ENCODE assay signal across 13 cellular contexts in the genomic region with DNA sequence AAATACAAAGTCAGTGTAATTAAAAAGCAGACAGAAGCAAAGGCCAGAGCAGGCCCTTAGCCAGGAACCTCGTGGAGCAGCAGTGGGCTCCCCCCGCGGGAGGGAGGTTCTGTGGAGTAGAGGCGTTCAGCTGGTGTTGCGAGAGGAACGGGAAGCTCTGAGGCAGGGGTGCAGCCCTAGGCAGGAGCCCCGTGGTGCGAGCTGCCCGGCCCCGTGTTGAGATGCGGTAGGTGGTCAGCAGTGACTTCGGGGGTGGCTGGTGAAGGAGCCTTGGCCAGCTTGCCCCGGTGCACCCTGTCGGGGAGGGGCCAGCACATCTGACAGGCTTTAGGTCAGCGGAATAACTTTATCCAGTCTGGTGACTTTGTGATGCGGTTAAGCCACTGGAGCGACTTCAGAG. TPM values are rescaled to one million over a fixed set of nuclear protein-coding genes. Genes with fewer than 3 reads are reported as not detected.
A peak's percentile ranks its signal among the peaks of the same experiment; 100 is the strongest.
DNase-seq lines count a peak whose midpoint lies in the region; ATAC-seq and TF ChIP-seq lines count a peak whose summit lies in the region.
"Had no signal": no experiment of that assay in that cellular context is flagged by ENCODE, and none has a peak within 500 bp of the region (broad histone marks: within the 10 kb centered on the region; RNA-seq: fewer than 3 reads in every experiment).

No MANE protein-coding gene starts in this region.

- no peak overlapping the region for H2AFZ ChIP-seq in GM23338

- intact Hi-C loops in dorsolateral prefrontal cortex (cut with DNase I), result no loop called here
- intact Hi-C loops in posterior vena cava (cut with DNase I), result loop anchor here in 1 of 2 donors (2.0 kb wide), 1 partner anchor 26 kb away; no protein-coding TSS in a partner anchor

- TF ChIP-seq CTCF in GM23338 (conservative IDR thresholded peaks at IDR 0.05; ENCODE audit: low read depth in 2 of 2) (no peak), WTC11 (IDR thresholded peaks at IDR 0.05) (no peak), dorsolateral prefrontal cortex (IDR thresholded peaks at IDR 0.05 in 54 of 56, conservative IDR thresholded peaks at IDR 0.05 in 2 of 56; ENCODE audit: low read depth in 1 of 56, partially characterized antibody in 56 of 56) (no peak)

- peaks cover 4% of the 10 kb centered on the region; the same call in 1 of the 2 replicates for H3K4me1 ChIP-seq in GM23338 (ENCODE audit: insufficient read depth)

- no peak overlapping the region for H3K4me3 ChIP-seq in GM23338
- no peak overlapping the region for H3K4me3 ChIP-seq in dorsolateral prefrontal cortex

- CTCF ChIA-PET in WTC11 (lab: Charles Lee), result no interaction called here

- H3K36me3 Mint-ChIP-seq in GM23338 (ENCODE audit: low read depth) (peaks cover 85% of the 10 kb centered on the region), WTC11 (peaks cover 69% of the 10 kb centered on the region)

- no peaks in the 10 kb centered on the region for H3K9me3 Mint-ChIP-seq in GM23338
- H3K9me3 Mint-ChIP-seq in WTC11, result no peaks in the 10 kb centered on the region
- H3K9me3 Mint-ChIP-seq: CD8-positive, alpha-beta T cell had no signal

- peaks cover 11% of the 10 kb centered on the region; the same call in 1 of the 2 replicates for H3F3A ChIP-seq in GM23338 (replicated peaks; ENCODE audit: low read depth)

- H3K79me2 ChIP-seq in GM23338 (replicated peaks; ENCODE audit: insufficient read depth), result 0 out of 2 replicates have a peak, but pooled peaks cover 5% of the 10 kb centered on the region

- no peak overlapping the region for H3K4me3 Mint-ChIP-seq in GM23338
- H3K4me3 Mint-ChIP-seq in WTC11, result no peak overlapping the region
- H3K4me3 Mint-ChIP-seq: CD8-positive, alpha-beta T cell had no signal

- H4K20me1 ChIP-seq in GM23338 (replicated peaks; ENCODE audit: insufficient read depth), result peaks cover 6% of the 10 kb centered on the region

- peaks cover 52% of the 10 kb centered on the region for H3K36me3 ChIP-seq in GM23338 (ENCODE audit: insufficient read depth)

- H3K27ac Mint-ChIP-seq in GM23338, result peak overlapping the region; percentile 18; the same call in 1 of the 2 replicates
- peak overlapping the region; percentile 63; the same call in 1 of the 2 replicates for H3K27ac Mint-ChIP-seq in WTC11
- H3K27ac Mint-ChIP-seq: CD14-positive monocyte had no signal

- POLR2A ChIA-PET in WTC11 (lab: Charles Lee), result no interaction called here

- H3K27ac ChIP-seq in GM23338 (ENCODE audit: low read depth) (no peak overlapping the region), dorsolateral prefrontal cortex (peak overlapping the region in 33 of 59 donors; percentile 2 to 87 (median 63))
- H3K27ac ChIP-seq: HL-60 had no signal

- DNase-seq in GM23338 (ENCODE audit: low spot score), result no peak
- no peak for DNase-seq in WTC11 (ENCODE audit: low spot score)
- peak in 1 of 10 donors; percentile 20 for DNase-seq in dorsolateral prefrontal cortex
- DNase-seq in posterior vena cava (ENCODE audit: low spot score), result peak; percentile 66
- DNase-seq in H4 (ENCODE audit: low spot score), result no peak
- DNase-seq: CD8-positive, alpha-beta T cell; COR-L47; DND-41; GDM1 had no signal

- H3K27me3 Mint-ChIP-seq in GM23338 (ENCODE audit: insufficient read depth, low read depth, poor library complexity), result peaks cover 7% of the 10 kb centered on the region
- no peaks in the 10 kb centered on the region for H3K27me3 Mint-ChIP-seq in WTC11 (ENCODE audit: low read depth)

- H3K4me1 Mint-ChIP-seq in GM23338, result peaks cover 21% of the 10 kb centered on the region
- H3K4me1 Mint-ChIP-seq in WTC11, result peaks cover 13% of the 10 kb centered on the region
- H3K4me1 Mint-ChIP-seq: CD14-positive monocyte had no signal

- H3K4me2 ChIP-seq in GM23338, result no peak overlapping the region

- ATAC-seq in GM23338, result no peak
- no peak for ATAC-seq in WTC11
- no peak for ATAC-seq in HG03025 (IDR thresholded peaks at IDR 0.05; ENCODE audit: low FRiP score, unreplicated experiment)
- ATAC-seq: CD8-positive, alpha-beta T cell; HCT116 had no signal

- no peaks in the 10 kb centered on the region for H3K9me2 ChIP-seq in GM23338 (ENCODE audit: insufficient read depth)

- no peaks in the 10 kb centered on the region for H3K27me3 ChIP-seq in GM23338 (ENCODE audit: insufficient read depth)
- H3K27me3 ChIP-seq in dorsolateral prefrontal cortex, result no peaks in the 10 kb centered on the region

TF ChIP-seq in GM23338, 12 proteins besides CTCF, POLR2A, EP300 and RAD21 (continues in another document):
- TF ChIP-seq EZH2 (IDR thresholded peaks at IDR 0.05; ENCODE audit: low read depth, unreplicated experiment), result no peak
- TF ChIP-seq POLR2AphosphoS5 (IDR thresholded peaks at IDR 0.05; ENCODE audit: low read depth), result no peak

TF ChIP-seq in WTC11, 78 proteins besides CTCF, POLR2A, EP300 and RAD21 (continues in another document):
- TF ChIP-seq HMGA2 (CRISPR knock-in tag; IDR thresholded peaks at IDR 0.05) (no peak), ZNF232 (CRISPR knock-in tag; IDR thresholded peaks at IDR 0.05) (no peak), PRRX2 (CRISPR knock-in tag; IDR thresholded peaks at IDR 0.05) (no peak), GABPB1 (CRISPR knock-in tag; IDR thresholded peaks at IDR 0.05) (no peak), ZNF317 (CRISPR knock-in tag; IDR thresholded peaks at IDR 0.05; ENCODE audit: borderline replicate concordance, low read depth) (no peak), IRF2 (CRISPR knock-in tag; IDR thresholded peaks at IDR 0.05; ENCODE audit: borderline replicate concordance, low read depth) (no peak), EMX1 (CRISPR knock-in tag; IDR thresholded peaks at IDR 0.05) (no peak), NR2C2 (CRISPR knock-in tag; IDR thresholded peaks at IDR 0.05) (no peak)
- TF ChIP-seq, protein P1, sequence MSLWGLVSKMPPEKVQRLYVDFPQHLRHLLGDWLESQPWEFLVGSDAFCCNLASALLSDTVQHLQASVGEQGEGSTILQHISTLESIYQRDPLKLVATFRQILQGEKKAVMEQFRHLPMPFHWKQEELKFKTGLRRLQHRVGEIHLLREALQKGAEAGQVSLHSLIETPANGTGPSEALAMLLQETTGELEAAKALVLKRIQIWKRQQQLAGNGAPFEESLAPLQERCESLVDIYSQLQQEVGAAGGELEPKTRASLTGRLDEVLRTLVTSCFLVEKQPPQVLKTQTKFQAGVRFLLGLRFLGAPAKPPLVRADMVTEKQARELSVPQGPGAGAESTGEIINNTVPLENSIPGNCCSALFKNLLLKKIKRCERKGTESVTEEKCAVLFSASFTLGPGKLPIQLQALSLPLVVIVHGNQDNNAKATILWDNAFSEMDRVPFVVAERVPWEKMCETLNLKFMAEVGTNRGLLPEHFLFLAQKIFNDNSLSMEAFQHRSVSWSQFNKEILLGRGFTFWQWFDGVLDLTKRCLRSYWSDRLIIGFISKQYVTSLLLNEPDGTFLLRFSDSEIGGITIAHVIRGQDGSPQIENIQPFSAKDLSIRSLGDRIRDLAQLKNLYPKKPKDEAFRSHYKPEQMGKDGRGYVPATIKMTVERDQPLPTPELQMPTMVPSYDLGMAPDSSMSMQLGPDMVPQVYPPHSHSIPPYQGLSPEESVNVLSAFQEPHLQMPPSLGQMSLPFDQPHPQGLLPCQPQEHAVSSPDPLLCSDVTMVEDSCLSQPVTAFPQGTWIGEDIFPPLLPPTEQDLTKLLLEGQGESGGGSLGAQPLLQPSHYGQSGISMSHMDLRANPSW (CRISPR knock-in tag; conservative IDR thresholded peaks at IDR 0.05; ENCODE audit: low read depth), result no peak
- TF ChIP-seq, protein P2, sequence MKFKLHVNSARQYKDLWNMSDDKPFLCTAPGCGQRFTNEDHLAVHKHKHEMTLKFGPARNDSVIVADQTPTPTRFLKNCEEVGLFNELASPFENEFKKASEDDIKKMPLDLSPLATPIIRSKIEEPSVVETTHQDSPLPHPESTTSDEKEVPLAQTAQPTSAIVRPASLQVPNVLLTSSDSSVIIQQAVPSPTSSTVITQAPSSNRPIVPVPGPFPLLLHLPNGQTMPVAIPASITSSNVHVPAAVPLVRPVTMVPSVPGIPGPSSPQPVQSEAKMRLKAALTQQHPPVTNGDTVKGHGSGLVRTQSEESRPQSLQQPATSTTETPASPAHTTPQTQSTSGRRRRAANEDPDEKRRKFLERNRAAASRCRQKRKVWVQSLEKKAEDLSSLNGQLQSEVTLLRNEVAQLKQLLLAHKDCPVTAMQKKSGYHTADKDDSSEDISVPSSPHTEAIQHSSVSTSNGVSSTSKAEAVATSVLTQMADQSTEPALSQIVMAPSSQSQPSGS (CRISPR knock-in tag; IDR thresholded peaks at IDR 0.05; ENCODE audit: borderline replicate concordance, low read depth), result no peak
- TF ChIP-seq, protein P3, sequence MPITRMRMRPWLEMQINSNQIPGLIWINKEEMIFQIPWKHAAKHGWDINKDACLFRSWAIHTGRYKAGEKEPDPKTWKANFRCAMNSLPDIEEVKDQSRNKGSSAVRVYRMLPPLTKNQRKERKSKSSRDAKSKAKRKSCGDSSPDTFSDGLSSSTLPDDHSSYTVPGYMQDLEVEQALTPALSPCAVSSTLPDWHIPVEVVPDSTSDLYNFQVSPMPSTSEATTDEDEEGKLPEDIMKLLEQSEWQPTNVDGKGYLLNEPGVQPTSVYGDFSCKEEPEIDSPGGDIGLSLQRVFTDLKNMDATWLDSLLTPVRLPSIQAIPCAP (CRISPR knock-in tag; IDR thresholded peaks at IDR 0.05), result no peak
- TF ChIP-seq, protein P4, sequence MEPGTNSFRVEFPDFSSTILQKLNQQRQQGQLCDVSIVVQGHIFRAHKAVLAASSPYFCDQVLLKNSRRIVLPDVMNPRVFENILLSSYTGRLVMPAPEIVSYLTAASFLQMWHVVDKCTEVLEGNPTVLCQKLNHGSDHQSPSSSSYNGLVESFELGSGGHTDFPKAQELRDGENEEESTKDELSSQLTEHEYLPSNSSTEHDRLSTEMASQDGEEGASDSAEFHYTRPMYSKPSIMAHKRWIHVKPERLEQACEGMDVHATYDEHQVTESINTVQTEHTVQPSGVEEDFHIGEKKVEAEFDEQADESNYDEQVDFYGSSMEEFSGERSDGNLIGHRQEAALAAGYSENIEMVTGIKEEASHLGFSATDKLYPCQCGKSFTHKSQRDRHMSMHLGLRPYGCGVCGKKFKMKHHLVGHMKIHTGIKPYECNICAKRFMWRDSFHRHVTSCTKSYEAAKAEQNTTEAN (CRISPR knock-in tag; IDR thresholded peaks at IDR 0.05), result no peak
- TF ChIP-seq, protein P5, sequence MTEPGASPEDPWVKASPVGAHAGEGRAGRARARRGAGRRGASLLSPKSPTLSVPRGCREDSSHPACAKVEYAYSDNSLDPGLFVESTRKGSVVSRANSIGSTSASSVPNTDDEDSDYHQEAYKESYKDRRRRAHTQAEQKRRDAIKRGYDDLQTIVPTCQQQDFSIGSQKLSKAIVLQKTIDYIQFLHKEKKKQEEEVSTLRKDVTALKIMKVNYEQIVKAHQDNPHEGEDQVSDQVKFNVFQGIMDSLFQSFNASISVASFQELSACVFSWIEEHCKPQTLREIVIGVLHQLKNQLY (CRISPR knock-in tag; IDR thresholded peaks at IDR 0.05), result no peak

RNA-seq across cellular contexts. Expression of a gene that starts 46.2 kb away (rescaled TPM):
- total RNA-seq in GM23338 (2014; rRNA removed; shearing (Covaris generic)), result 36.2 and 41.0 TPM in 2 replicates
- 49.0 and 49.8 TPM in 2 replicates for polyA plus RNA-seq in GM23338 (2016; fragmentation: Nextera tagmentation; extraction: Ambion mirVana)
- 59.4 to 76.3 TPM (median 63.4 TPM) in 3 replicates for total RNA-seq in WTC11 (2021)
- total RNA-seq in dorsolateral prefrontal cortex, result 100 to 1,000 TPM in 4 of 120 experiments, 10 to 100 TPM in 116; 42.1 to 121 (median 68.6) TPM
- 10 to 100 TPM; 27.3 to 29.2 TPM for total RNA-seq in posterior vena cava
- 12.3 and 20.0 TPM in 2 replicates for total RNA-seq in H4 (2014; rRNA removed; shearing (Covaris generic))
